ENCODE assay signal across 1 cellular context in the genomic region with DNA sequence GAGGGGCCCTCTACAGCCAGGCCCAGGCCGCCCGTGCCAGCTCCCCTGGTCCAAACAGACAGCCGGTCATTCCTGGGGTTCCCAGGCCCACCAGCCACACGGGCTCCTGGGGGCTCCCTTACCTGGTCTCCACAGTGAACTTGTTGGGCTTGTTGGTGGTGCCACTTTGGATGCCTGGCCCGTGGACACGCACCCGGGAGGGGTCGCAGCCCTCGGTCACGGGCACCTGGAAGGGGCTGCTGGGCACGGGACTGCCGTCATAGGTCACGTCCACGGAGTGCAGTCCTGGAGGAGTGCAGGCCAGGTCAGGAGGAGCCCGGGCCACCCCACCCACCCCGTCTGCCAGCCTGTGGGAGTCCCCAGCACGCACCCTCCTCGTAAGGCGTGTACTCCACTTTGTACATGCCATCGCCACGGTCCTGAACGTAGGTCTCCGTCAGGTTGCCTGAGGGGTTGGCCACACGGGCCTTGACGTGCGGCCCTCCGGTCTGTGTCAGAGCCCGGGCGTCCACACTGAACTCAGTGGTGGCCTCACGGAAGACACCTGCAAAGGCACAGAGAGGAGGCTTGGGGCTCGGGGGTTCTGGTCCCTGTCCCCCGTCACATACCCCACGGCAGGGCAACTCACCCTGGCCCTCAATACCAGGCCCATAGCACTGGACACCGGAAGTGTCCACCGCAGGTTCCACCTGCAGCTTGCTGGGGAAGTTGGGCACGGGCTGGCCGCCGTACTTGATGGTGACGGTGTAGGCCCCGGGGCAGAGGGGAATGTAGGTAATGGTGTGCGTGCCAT.
TF ChIP-seq lines count a peak whose summit lies in the region.

No MANE protein-coding gene starts in this region.

TF ChIP-seq in GM12878, 131 proteins besides CTCF, POLR2A, EP300 and RAD21 (continued from another document):
- TF ChIP-seq, protein P1, sequence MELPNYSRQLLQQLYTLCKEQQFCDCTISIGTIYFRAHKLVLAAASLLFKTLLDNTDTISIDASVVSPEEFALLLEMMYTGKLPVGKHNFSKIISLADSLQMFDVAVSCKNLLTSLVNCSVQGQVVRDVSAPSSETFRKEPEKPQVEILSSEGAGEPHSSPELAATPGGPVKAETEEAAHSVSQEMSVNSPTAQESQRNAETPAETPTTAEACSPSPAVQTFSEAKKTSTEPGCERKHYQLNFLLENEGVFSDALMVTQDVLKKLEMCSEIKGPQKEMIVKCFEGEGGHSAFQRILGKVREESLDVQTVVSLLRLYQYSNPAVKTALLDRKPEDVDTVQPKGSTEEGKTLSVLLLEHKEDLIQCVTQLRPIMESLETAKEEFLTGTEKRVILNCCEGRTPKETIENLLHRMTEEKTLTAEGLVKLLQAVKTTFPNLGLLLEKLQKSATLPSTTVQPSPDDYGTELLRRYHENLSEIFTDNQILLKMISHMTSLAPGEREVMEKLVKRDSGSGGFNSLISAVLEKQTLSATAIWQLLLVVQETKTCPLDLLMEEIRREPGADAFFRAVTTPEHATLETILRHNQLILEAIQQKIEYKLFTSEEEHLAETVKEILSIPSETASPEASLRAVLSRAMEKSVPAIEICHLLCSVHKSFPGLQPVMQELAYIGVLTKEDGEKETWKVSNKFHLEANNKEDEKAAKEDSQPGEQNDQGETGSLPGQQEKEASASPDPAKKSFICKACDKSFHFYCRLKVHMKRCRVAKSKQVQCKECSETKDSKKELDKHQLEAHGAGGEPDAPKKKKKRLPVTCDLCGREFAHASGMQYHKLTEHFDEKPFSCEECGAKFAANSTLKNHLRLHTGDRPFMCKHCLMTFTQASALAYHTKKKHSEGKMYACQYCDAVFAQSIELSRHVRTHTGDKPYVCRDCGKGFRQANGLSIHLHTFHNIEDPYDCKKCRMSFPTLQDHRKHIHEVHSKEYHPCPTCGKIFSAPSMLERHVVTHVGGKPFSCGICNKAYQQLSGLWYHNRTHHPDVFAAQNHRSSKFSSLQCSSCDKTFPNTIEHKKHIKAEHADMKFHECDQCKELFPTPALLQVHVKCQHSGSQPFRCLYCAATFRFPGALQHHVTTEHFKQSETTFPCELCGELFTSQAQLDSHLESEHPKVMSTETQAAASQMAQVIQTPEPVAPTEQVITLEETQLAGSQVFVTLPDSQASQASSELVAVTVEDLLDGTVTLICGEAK (IDR thresholded peaks at IDR 0.05; ENCODE audit: borderline replicate concordance): no peak
- TF ChIP-seq, protein P2, sequence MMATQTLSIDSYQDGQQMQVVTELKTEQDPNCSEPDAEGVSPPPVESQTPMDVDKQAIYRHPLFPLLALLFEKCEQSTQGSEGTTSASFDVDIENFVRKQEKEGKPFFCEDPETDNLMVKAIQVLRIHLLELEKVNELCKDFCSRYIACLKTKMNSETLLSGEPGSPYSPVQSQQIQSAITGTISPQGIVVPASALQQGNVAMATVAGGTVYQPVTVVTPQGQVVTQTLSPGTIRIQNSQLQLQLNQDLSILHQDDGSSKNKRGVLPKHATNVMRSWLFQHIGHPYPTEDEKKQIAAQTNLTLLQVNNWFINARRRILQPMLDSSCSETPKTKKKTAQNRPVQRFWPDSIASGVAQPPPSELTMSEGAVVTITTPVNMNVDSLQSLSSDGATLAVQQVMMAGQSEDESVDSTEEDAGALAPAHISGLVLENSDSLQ (IDR thresholded peaks at IDR 0.05): no peak
- no peak for TF ChIP-seq IKZF2 (IDR thresholded peaks at IDR 0.05)
- no peak for TF ChIP-seq POU2F2 (IDR thresholded peaks at IDR 0.05; ENCODE audit: borderline replicate concordance, low read depth, low read length)
TF ChIP-seq in GM12878: peak in this region for 0.
